8 cellular contexts compared by ENCODE assay signal in genomic region chrX:71111851-71112468, GRCh38. TPM values are rescaled to one million over a fixed set of nuclear protein-coding genes. Genes with fewer than 3 reads are reported as not detected.
DNase-seq lines count a peak whose midpoint lies in the region; ATAC-seq and TF ChIP-seq lines count a peak whose summit lies in the region.

No MANE protein-coding gene starts in this region.

- no peaks in the 10 kb centered on the region for H3K27me3 Mint-ChIP-seq in activated CD8-positive, alpha-beta memory T cell treated with anti-CD3 and anti-CD28 coated beads, Interleukin-2, amount 10 ng/mL, durations not matched to agents 7 days and 5 days
- peaks cover 6% of the 10 kb centered on the region for H3K27me3 Mint-ChIP-seq in activated T-cell treated with anti-CD3 and anti-CD28 coated beads, Interleukin-2, amount 50 U/mL, for 72 hours (ENCODE audit: low read depth)

- intact Hi-C loops in stomach (cut with DNase I; ENCODE audit: low total_unique reads) (no loop called here), aorta (cut with DNase I) (no loop called here)

- TF ChIP-seq CTCF in stomach (IDR thresholded peaks at IDR 0.05): no peak

- H3K4me1 Mint-ChIP-seq in activated CD8-positive, alpha-beta memory T cell treated with anti-CD3 and anti-CD28 coated beads, Interleukin-2, amount 10 ng/mL, durations not matched to agents 7 days and 5 days: peaks cover 30% of the 10 kb centered on the region
- H3K4me1 Mint-ChIP-seq in activated T-cell treated with anti-CD3 and anti-CD28 coated beads, Interleukin-2, amount 50 U/mL, for 72 hours (ENCODE audit: low read depth): peaks cover 53% of the 10 kb centered on the region

- WGBS in stomach, 5 donors: 54 to 62% (median 57%) methylated on average over 6 of the region's 6 CpGs
- 57 to 67% methylated on average over 6 of the region's 6 CpGs for WGBS in aorta, 2 donors

- CTCF ChIA-PET in activated CD8-positive, alpha-beta memory T cell treated with anti-CD3 and anti-CD28 coated beads, Interleukin-2, amount 10 ng/mL, durations not matched to agents 7 days and 5 days (lab: Charles Lee): interaction anchor here (0.7 to 1.7 kb wide), 4 partner anchors 10 to 17 kb away, joined by 3 to 10 read pairs (median 4); no protein-coding TSS in a partner anchor

- peak; percentile 24 for ATAC-seq in activated CD8-positive, alpha-beta memory T cell treated with anti-CD3 and anti-CD28 coated beads, Interleukin-2, amount 10 ng/mL, durations not matched to agents 7 days and 5 days
- ATAC-seq in HG03064 (IDR thresholded peaks at IDR 0.05; ENCODE audit: low read depth, unreplicated experiment) (peak; percentile 18), aorta (ENCODE audit: low FRiP score) (no peak)
- peak; percentile 33 to 35 for ATAC-seq in activated T-cell treated with anti-CD3 and anti-CD28 coated beads, Interleukin-2, amount 50 U/mL, for 72 hours (replicated peaks in 1 of 2)

- peaks cover 45% of the 10 kb centered on the region for H3K36me3 Mint-ChIP-seq in activated CD8-positive, alpha-beta memory T cell treated with anti-CD3 and anti-CD28 coated beads, Interleukin-2, amount 10 ng/mL, durations not matched to agents 7 days and 5 days
- H3K36me3 Mint-ChIP-seq in activated T-cell treated with anti-CD3 and anti-CD28 coated beads, Interleukin-2, amount 50 U/mL, for 72 hours (ENCODE audit: insufficient read depth in 2 of 2): peaks cover 23 to 31% of the 10 kb centered on the region in 2 donors

- H3K27me3 ChIP-seq in stomach (no peaks in the 10 kb centered on the region), aorta (ENCODE audit: control insufficient read depth in 1 of 2, insufficient read depth in 2 of 2, low read length in 1 of 2) (no peaks in the 10 kb centered on the region)

- no peak for TF ChIP-seq EP300 in stomach (IDR thresholded peaks at IDR 0.05)

- H3K4me3 ChIP-seq in stomach (no peak overlapping the region), aorta (ENCODE audit: low read length in 2 of 2) (no peak overlapping the region)

- H3K27ac ChIP-seq in stomach (peak overlapping the region; percentile 10 to 71 (median 51)), aorta (ENCODE audit: low read depth in 1 of 2, low read length in 2 of 2) (no peak overlapping the region)

- H3K4me1 ChIP-seq in stomach: no peaks in the 10 kb centered on the region
- no peaks in the 10 kb centered on the region for H3K4me1 ChIP-seq in aorta (ENCODE audit: control insufficient read depth in 1 of 2, insufficient read depth in 2 of 2, low read length in 2 of 2)

- no peaks in the 10 kb centered on the region for H3K9me3 Mint-ChIP-seq in activated CD8-positive, alpha-beta memory T cell treated with anti-CD3 and anti-CD28 coated beads, Interleukin-2, amount 10 ng/mL, durations not matched to agents 7 days and 5 days (ENCODE audit: low read depth)
- H3K9me3 Mint-ChIP-seq in activated T-cell treated with anti-CD3 and anti-CD28 coated beads, Interleukin-2, amount 50 U/mL, for 72 hours: no peaks in the 10 kb centered on the region

- H3K9me3 ChIP-seq in stomach: no peaks in the 10 kb centered on the region
- H3K9me3 ChIP-seq in aorta (ENCODE audit: control insufficient read depth, low read length): no peaks in the 10 kb centered on the region

- no peak for TF ChIP-seq POLR2A in stomach (IDR thresholded peaks at IDR 0.05)

- H3K36me3 ChIP-seq in stomach: no peaks in the 10 kb centered on the region
- H3K36me3 ChIP-seq in aorta (ENCODE audit: control insufficient read depth in 1 of 2, insufficient read depth in 2 of 2, low read length in 1 of 2): no peaks in the 10 kb centered on the region

- peak overlapping the region; percentile 99 for H3K27ac Mint-ChIP-seq in activated CD8-positive, alpha-beta memory T cell treated with anti-CD3 and anti-CD28 coated beads, Interleukin-2, amount 10 ng/mL, durations not matched to agents 7 days and 5 days
- peak overlapping the region; percentile 92 for H3K27ac Mint-ChIP-seq in activated T-cell treated with anti-CD3 and anti-CD28 coated beads, Interleukin-2, amount 50 U/mL, for 72 hours

- peak; percentile 48 for DNase-seq in activated CD8-positive, alpha-beta memory T cell treated with anti-CD3 and anti-CD28 coated beads, Interleukin-2, amount 10 ng/mL, durations not matched to agents 7 days and 5 days
- DNase-seq in activated CD8-positive, alpha-beta memory T cell treated with anti-CD3 and anti-CD28 coated beads for 24 hours: no peak
- no peak for DNase-seq in activated T-cell treated with anti-CD3 and anti-CD28 coated beads, Interleukin-2, amount 50 U/mL, for 72 hours
- DNase-seq in stomach (no peak), NCI-H446 treated with DMSO at 0.1 percent for 48 hours (lab: John Stamatoyannopoulos, UW) (no peak), aorta (no peak), pons (ENCODE audit: low spot score) (no peak)

- peak overlapping the region; percentile 99 for H3K4me3 Mint-ChIP-seq in activated CD8-positive, alpha-beta memory T cell treated with anti-CD3 and anti-CD28 coated beads, Interleukin-2, amount 10 ng/mL, durations not matched to agents 7 days and 5 days
- H3K4me3 Mint-ChIP-seq in activated T-cell treated with anti-CD3 and anti-CD28 coated beads, Interleukin-2, amount 50 U/mL, for 72 hours: peak overlapping the region; percentile 85 to 88

RNA-seq across cellular contexts. Expression of gene IL2RG, which starts 0.6 kb away (rescaled TPM):
- total RNA-seq in activated CD8-positive, alpha-beta memory T cell treated with anti-CD3 and anti-CD28 coated beads, Interleukin-2, amount 10 ng/mL, durations not matched to agents 7 days and 5 days: 100 to 1,000 TPM; 370 to 512 TPM
- total RNA-seq in activated T-cell treated with anti-CD3 and anti-CD28 coated beads, Interleukin-2, amount 50 U/mL, for 72 hours: 100 to 1,000 TPM; 290 to 348 TPM
- total RNA-seq in stomach: 10 to 100 TPM in 2 of 5 donors, 1 to 10 TPM in 2, under 1 TPM in 1; 0.89 to 11.2 (median 8.2) TPM
- polyA plus RNA-seq in stomach: 10 to 100 TPM in 1 of 3 donors, 1 to 10 TPM in 2; 6.7 to 10.4 (median 9.9) TPM
- total RNA-seq in aorta: 1 to 10 TPM; 4.4 to 7.1 TPM
- polyA plus RNA-seq in aorta: 1 to 10 TPM; 1.4 to 7.6 TPM

RNA-seq across cellular contexts. Expression of gene CXorf65, which starts 5.4 kb away (rescaled TPM):
- total RNA-seq in activated CD8-positive, alpha-beta memory T cell treated with anti-CD3 and anti-CD28 coated beads, Interleukin-2, amount 10 ng/mL, durations not matched to agents 7 days and 5 days: 10 to 100 TPM; 12.1 to 18.3 TPM
- total RNA-seq in activated T-cell treated with anti-CD3 and anti-CD28 coated beads, Interleukin-2, amount 50 U/mL, for 72 hours: 10 to 100 TPM; 16.4 to 26.0 TPM
- total RNA-seq in stomach (not detected), aorta (not detected)
- polyA plus RNA-seq in stomach (under 1 TPM in 1 of 3 donors, not detected in 2; 0.43 TPM), aorta (under 1 TPM in 1 of 2 donors, not detected in 1; 0.26 TPM)

RNA-seq across cellular contexts. Expression of gene MED12, which starts 6.4 kb away (rescaled TPM):
- total RNA-seq in activated CD8-positive, alpha-beta memory T cell treated with anti-CD3 and anti-CD28 coated beads, Interleukin-2, amount 10 ng/mL, durations not matched to agents 7 days and 5 days: 10 to 100 TPM; 45.9 to 62.2 TPM
- total RNA-seq in activated T-cell treated with anti-CD3 and anti-CD28 coated beads, Interleukin-2, amount 50 U/mL, for 72 hours: 10 to 100 TPM; 44.1 to 48.6 TPM
- total RNA-seq in stomach: 10 to 100 TPM; 20.7 to 53.3 (median 36.2) TPM
- polyA plus RNA-seq in stomach: 1 to 10 TPM; 6.2 to 9.5 (median 8.2) TPM
- total RNA-seq in aorta: 10 to 100 TPM; 51.5 to 68.4 TPM
- 10 to 100 TPM in 1 of 2 donors, 1 to 10 TPM in 1; 5.0 to 14.6 TPM for polyA plus RNA-seq in aorta

RNA-seq across cellular contexts. Expression of gene FOXO4, which starts 16.3 kb away (rescaled TPM):
- 10 to 100 TPM; 14.6 to 15.1 TPM for total RNA-seq in activated CD8-positive, alpha-beta memory T cell treated with anti-CD3 and anti-CD28 coated beads, Interleukin-2, amount 10 ng/mL, durations not matched to agents 7 days and 5 days
- total RNA-seq in activated T-cell treated with anti-CD3 and anti-CD28 coated beads, Interleukin-2, amount 50 U/mL, for 72 hours: 10 to 100 TPM; 15.1 to 15.3 TPM
- total RNA-seq in stomach: 10 to 100 TPM in 1 of 5 donors, 1 to 10 TPM in 4; 3.1 to 31.4 (median 8.1) TPM
- 10 to 100 TPM in 2 of 3 donors, 1 to 10 TPM in 1; 6.4 to 15.7 (median 12.1) TPM for polyA plus RNA-seq in stomach
- 10 to 100 TPM; 24.2 to 31.5 TPM for total RNA-seq in aorta
- polyA plus RNA-seq in aorta: 10 to 100 TPM; 18.1 to 29.8 TPM

RNA-seq across cellular contexts. Expression of gene NLGN3, which starts 32.7 kb away (rescaled TPM):
- 1 to 10 TPM in 1 of 2 experiments, under 1 TPM in 1; 0.87 to 1.3 TPM for total RNA-seq in activated CD8-positive, alpha-beta memory T cell treated with anti-CD3 and anti-CD28 coated beads, Interleukin-2, amount 10 ng/mL, durations not matched to agents 7 days and 5 days
- 1 to 10 TPM; 2.9 to 3.1 TPM for total RNA-seq in activated T-cell treated with anti-CD3 and anti-CD28 coated beads, Interleukin-2, amount 50 U/mL, for 72 hours
- total RNA-seq in stomach (10 to 100 TPM in 1 of 5 donors, 1 to 10 TPM in 1, under 1 TPM in 1, not detected in 2; 0.92 to 10.7 (median 1.0) TPM), aorta (1 to 10 TPM; 1.5 to 4.5 TPM)
- polyA plus RNA-seq in stomach (under 1 TPM; 0.12 to 0.50 (median 0.31) TPM), aorta (1 to 10 TPM in 1 of 2 donors, under 1 TPM in 1; 0.63 to 1.2 TPM)

Comparison
In these comparisons a context has a peak if more than half of its experiments do, and no peak if none do; other contexts are left out.
1. H3K27ac ChIP-seq: peak in stomach (5 of 5); none in aorta (0 of 2).
2. RNA of gene IL2RG, which starts 0.6 kb away (total RNA-seq): 370 to 512 TPM in activated CD8-positive, alpha-beta memory T cell treated with anti-CD3 and anti-CD28 coated beads, Interleukin-2, amount 10 ng/mL, durations not matched to agents 7 days and 5 days and 290 to 348 TPM in activated T-cell treated with anti-CD3 and anti-CD28 coated beads, Interleukin-2, amount 50 U/mL, for 72 hours; 0.89 to 11.2 TPM in stomach and 4.4 to 7.1 TPM in aorta; every median in the first group is over 10 times any median in the second.
3. RNA of gene CXorf65, which starts 5.4 kb away (total RNA-seq): 16.4 to 26.0 TPM in activated T-cell treated with anti-CD3 and anti-CD28 coated beads, Interleukin-2, amount 50 U/mL, for 72 hours and 12.1 to 18.3 TPM in activated CD8-positive, alpha-beta memory T cell treated with anti-CD3 and anti-CD28 coated beads, Interleukin-2, amount 10 ng/mL, durations not matched to agents 7 days and 5 days; not detected in stomach and not detected in aorta; every median in the first group is over 10 times any median in the second.